In genomic region chr1:63524166-63524565, GRCh38 we compare ENCODE assay signal across 8 cellular contexts. TPM values are rescaled to one million over a fixed set of nuclear protein-coding genes. Genes with fewer than 3 reads are reported as not detected.
DNase-seq lines count a peak whose midpoint lies in the region; TF ChIP-seq lines count a peak whose summit lies in the region.

No MANE protein-coding gene starts in this region.

- H3K27ac ChIP-seq in transverse colon, result peak overlapping the region; percentile 86 to 94 (median 92)

- peaks cover 40% of the 10 kb centered on the region for H3K4me1 Mint-ChIP-seq in activated naive CD4-positive, alpha-beta T cell treated with anti-CD3 and anti-CD28 coated beads, Interleukin-2, amount 10 ng/mL, durations not matched to agents 7 days and 5 days
- H3K4me1 Mint-ChIP-seq in activated naive CD8-positive, alpha-beta T cell treated with anti-CD3 and anti-CD28 coated beads for 36 hours, result peaks cover 26% of the 10 kb centered on the region

- no peak for DNase-seq in activated naive CD4-positive, alpha-beta T cell treated with anti-CD3 and anti-CD28 coated beads, Interleukin-2, amount 10 ng/mL, durations not matched to agents 7 days and 5 days
- no peak for DNase-seq in activated naive CD4-positive, alpha-beta T cell treated with anti-CD3 and anti-CD28 coated beads, Interleukin-2, amount 50 U/mL, for 16 hours
- no peak for DNase-seq in activated naive CD8-positive, alpha-beta T cell treated with anti-CD3 and anti-CD28 coated beads for 36 hours
- peak; percentile 3 for DNase-seq in kidney tubule cell (ENCODE audit: low spot score)
- no peak for DNase-seq in transverse colon
- DNase-seq in NCI-H2029 (lab: John Stamatoyannopoulos, UW), result no peak
- no peak for DNase-seq in stimulated activated CD4-positive, alpha-beta T cell treated with anti-CD3 and anti-CD28 coated beads, Interleukin-2, amount 100 ng/mL, for 24 hours
- no peak for DNase-seq in AG20443 (ENCODE audit: low spot score)

- peak overlapping the region; percentile 86 for H3K4me3 Mint-ChIP-seq in activated naive CD4-positive, alpha-beta T cell treated with anti-CD3 and anti-CD28 coated beads, Interleukin-2, amount 10 ng/mL, durations not matched to agents 7 days and 5 days
- peak overlapping the region; percentile 99 for H3K4me3 Mint-ChIP-seq in activated naive CD8-positive, alpha-beta T cell treated with anti-CD3 and anti-CD28 coated beads for 36 hours

- in situ Hi-C loops in transverse colon (cut with MboI; ENCODE audit: low pct_ligation_motif_present in 1 of 4, low pct_unique_long_range_greater_than_20kb in 1 of 4, low sequenced_read_pairs in 3 of 4), result no loop called here

- peaks cover 0 to 8% (median 0%) of the 10 kb centered on the region in 4 donors for H3K36me3 ChIP-seq in transverse colon

- no peaks in the 10 kb centered on the region for H3K27me3 Mint-ChIP-seq in activated naive CD4-positive, alpha-beta T cell treated with anti-CD3 and anti-CD28 coated beads, Interleukin-2, amount 10 ng/mL, durations not matched to agents 7 days and 5 days
- H3K27me3 Mint-ChIP-seq in activated naive CD8-positive, alpha-beta T cell treated with anti-CD3 and anti-CD28 coated beads for 36 hours, result no peaks in the 10 kb centered on the region

- H3K9me3 ChIP-seq in transverse colon, result no peaks in the 10 kb centered on the region

- no peak for TF ChIP-seq POLR2A in transverse colon (IDR thresholded peaks at IDR 0.05)

- 24% methylated on average over 4 of the region's 4 CpGs for WGBS in transverse colon (ENCODE audit: low coverage in 1 of 2), 2 donors

- TF ChIP-seq EP300 in transverse colon (IDR thresholded peaks at IDR 0.05; ENCODE audit: low read depth), result no peak

- CTCF ChIA-PET in activated naive CD4-positive, alpha-beta T cell treated with anti-CD3 and anti-CD28 coated beads, Interleukin-2, amount 10 ng/mL, durations not matched to agents 7 days and 5 days (lab: Charles Lee), result interaction anchor here (1.2 to 1.4 kb wide), 2 partner anchors 12 to 51 kb away, joined by 4 read pairs; no protein-coding TSS in a partner anchor

- H3K27me3 ChIP-seq in transverse colon, result no peaks in the 10 kb centered on the region

- H3K9me3 Mint-ChIP-seq in activated naive CD4-positive, alpha-beta T cell treated with anti-CD3 and anti-CD28 coated beads, Interleukin-2, amount 10 ng/mL, durations not matched to agents 7 days and 5 days, result no peaks in the 10 kb centered on the region
- no peaks in the 10 kb centered on the region for H3K9me3 Mint-ChIP-seq in activated naive CD8-positive, alpha-beta T cell treated with anti-CD3 and anti-CD28 coated beads for 36 hours

- intact Hi-C loops in transverse colon (cut with DNase I; ENCODE audit: low total_unique reads), result no loop called here

- no peak for TF ChIP-seq CTCF in transverse colon (IDR thresholded peaks at IDR 0.05)

- peak overlapping the region; percentile 96 for H3K27ac Mint-ChIP-seq in activated naive CD4-positive, alpha-beta T cell treated with anti-CD3 and anti-CD28 coated beads, Interleukin-2, amount 10 ng/mL, durations not matched to agents 7 days and 5 days
- H3K27ac Mint-ChIP-seq in activated naive CD8-positive, alpha-beta T cell treated with anti-CD3 and anti-CD28 coated beads for 36 hours, result peak overlapping the region; percentile 98

- peaks cover 6 to 22% (median 15%) of the 10 kb centered on the region in 4 donors for H3K4me1 ChIP-seq in transverse colon

- peak overlapping the region in 3 of 4 donors; percentile 45 to 71 (median 62) for H3K4me3 ChIP-seq in transverse colon

- H3K36me3 Mint-ChIP-seq in activated naive CD4-positive, alpha-beta T cell treated with anti-CD3 and anti-CD28 coated beads, Interleukin-2, amount 10 ng/mL, durations not matched to agents 7 days and 5 days, result peaks cover 8% of the 10 kb centered on the region
- no peaks in the 10 kb centered on the region for H3K36me3 Mint-ChIP-seq in activated naive CD8-positive, alpha-beta T cell treated with anti-CD3 and anti-CD28 coated beads for 36 hours

RNA-seq across cellular contexts. Expression of gene EFCAB7, which starts 0.8 kb away (rescaled TPM):
- total RNA-seq in activated naive CD8-positive, alpha-beta T cell treated with anti-CD3 and anti-CD28 coated beads for 36 hours, result 1 to 10 TPM; 5.9 to 6.9 TPM
- 1 to 10 TPM in 3 of 4 donors, not detected in 1; 3.8 to 6.4 (median 4.2) TPM for total RNA-seq in transverse colon

RNA-seq across cellular contexts. Expression of gene ITGB3BP, which starts 1.1 kb away (rescaled TPM):
- 10 to 100 TPM; 60.2 to 60.8 TPM for total RNA-seq in activated naive CD8-positive, alpha-beta T cell treated with anti-CD3 and anti-CD28 coated beads for 36 hours
- total RNA-seq in transverse colon, result 10 to 100 TPM in 2 of 4 donors, 1 to 10 TPM in 1, under 1 TPM in 1; 0.80 to 12.2 (median 7.1) TPM

Comparison
In these comparisons a context has a peak if more than half of its experiments do, and no peak if none do; other contexts are left out.
1. RNA of gene ITGB3BP, which starts 1.1 kb away (total RNA-seq): 60.2 to 60.8 TPM in activated naive CD8-positive, alpha-beta T cell treated with anti-CD3 and anti-CD28 coated beads for 36 hours; 0.80 to 12.2 TPM in transverse colon; every median in the first group is over 4 times any median in the second.